In the genomic region with DNA sequence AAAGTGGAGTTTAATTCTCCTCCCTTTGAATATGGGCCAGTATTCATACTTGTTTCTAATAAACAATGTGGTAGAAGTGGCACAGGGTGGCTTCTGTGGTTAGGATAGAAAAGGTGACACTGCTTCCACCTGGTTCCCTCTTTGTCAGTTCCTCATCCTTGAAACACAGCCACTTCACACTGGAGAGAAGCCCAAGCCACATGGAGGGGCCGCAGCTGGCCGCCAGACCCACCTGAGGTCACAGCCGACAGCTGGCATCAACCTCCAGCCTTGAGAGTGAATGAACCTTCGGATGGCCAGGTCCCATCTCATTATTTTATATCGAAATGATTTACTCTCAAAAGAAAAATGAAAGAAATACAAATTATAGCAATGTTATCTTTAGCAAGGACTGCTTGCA, we compare ENCODE assay signal across 14 cellular contexts. TPM values are rescaled to one million over a fixed set of nuclear protein-coding genes. Genes with fewer than 3 reads are reported as not detected.
DNase-seq lines count a peak whose midpoint lies in the region; ATAC-seq and TF ChIP-seq lines count a peak whose summit lies in the region.
"Had no signal": no experiment of that assay in that cellular context is flagged by ENCODE, and none has a peak within 500 bp of the region (broad histone marks: within the 10 kb centered on the region; RNA-seq: fewer than 3 reads in every experiment).

No MANE protein-coding gene starts in this region.

- H3K4me3 ChIP-seq in coronary artery: no peak overlapping the region
- H3K4me3 ChIP-seq: BLaER1 treated with 17β-estradiol and CSF1 and Interleukin-3, amounts not matched to agents 10 nM and 100 nM had no signal

- no peak overlapping the region for H3K27ac ChIP-seq in coronary artery
- H3K27ac ChIP-seq: BLaER1 treated with 17β-estradiol and CSF1 and Interleukin-3, amounts not matched to agents 10 nM and 100 nM had no signal

- intact Hi-C loops in posterior vena cava (cut with DNase I): loop anchor here (2.0 to 10.0 kb wide), 2 partner anchors 293 to 295 kb away; no protein-coding TSS in a partner anchor

- ATAC-seq in HG03280 (IDR thresholded peaks at IDR 0.05; ENCODE audit: unreplicated experiment): no peak
- ATAC-seq: T-helper 17 cell had no signal

- DNase-seq in DMS79 treated with DMSO at 0.1 percent for 48 hours (lab: John Stamatoyannopoulos, UW): peak; percentile 81
- peak; percentile 92 for DNase-seq in NCI-H2029 treated with DMSO at 0.1 percent for 48 hours (lab: John Stamatoyannopoulos, UW)
- peak; percentile 82 for DNase-seq in RPMI8226
- DNase-seq in posterior vena cava (ENCODE audit: low spot score): peak; percentile 36
- DNase-seq in AG20443 (ENCODE audit: low spot score): no peak
- no peak for DNase-seq in coronary artery (ENCODE audit: low spot score)
- DNase-seq: COR-L47, H9, NCI-H146, NCI-H2171, SK-N-SH, T-helper 17 cell had no signal

- TF ChIP-seq CTCF in coronary artery (IDR thresholded peaks at IDR 0.05): no peak

RNA-seq across cellular contexts. Expression of a gene that starts 27.5 kb away (rescaled TPM):
- 10 to 100 TPM; 20.3 to 36.9 TPM for total RNA-seq in posterior vena cava

Comparison
In these comparisons a context has a peak if more than half of its experiments do, and no peak if none do; other contexts are left out.
1. DNase-seq: peak in DMS79 treated with DMSO at 0.1 percent for 48 hours (single experiment), NCI-H2029 treated with DMSO at 0.1 percent for 48 hours (single experiment), RPMI8226 (single experiment) and posterior vena cava (single experiment); none in AG20443 (single experiment) and coronary artery (single experiment).